In the genomic region with DNA sequence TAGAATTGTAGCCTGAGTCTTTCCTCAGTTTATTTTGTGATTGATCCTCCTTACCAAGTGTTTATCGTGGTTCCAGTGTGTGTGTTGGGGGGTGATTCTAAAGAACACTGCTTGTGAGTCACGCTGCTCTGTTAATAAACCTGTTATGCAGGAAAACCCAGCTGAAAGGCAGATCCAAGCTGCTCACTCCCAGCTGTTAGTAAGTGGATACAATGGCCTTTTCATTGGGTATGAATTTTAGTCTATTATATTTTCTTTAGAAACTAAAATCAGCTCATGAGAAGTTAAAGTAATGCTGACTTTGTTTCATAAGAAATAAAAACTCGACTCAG, we compare ENCODE assay signal across 8 cellular contexts. TPM values are rescaled to one million over a fixed set of nuclear protein-coding genes. Genes with fewer than 3 reads are reported as not detected.
DNase-seq lines count a peak whose midpoint lies in the region; ATAC-seq lines count a peak whose summit lies in the region.

No MANE protein-coding gene starts in this region.

- peak overlapping the region; percentile 86 for H3K9ac ChIP-seq in GM23248
- peak overlapping the region; percentile 89 for H3K9ac ChIP-seq in skeletal muscle satellite cell (ENCODE audit: low read depth, low read length)

- no peaks in the 10 kb centered on the region for H3K9me2 ChIP-seq in GM23248 (ENCODE audit: insufficient read depth)

- no peaks in the 10 kb centered on the region for H3K9me3 ChIP-seq in GM23248 (ENCODE audit: low read depth)
- no peaks in the 10 kb centered on the region for H3K9me3 ChIP-seq in skeletal muscle satellite cell (replicated peaks; ENCODE audit: low read length)

- H3K4me3 Mint-ChIP-seq in stimulated activated naive B cell treated with anti-CD40 and anti-IgM and Interleukin-4, amounts not matched to agents 10 μg/mL and 1 μg/mL and 100 μg/mL, for 72 hours = no peak overlapping the region
- no peak overlapping the region for H3K4me3 Mint-ChIP-seq in activated T-cell treated with anti-CD3 and anti-CD28 coated beads, Interleukin-2, amount 50 U/mL, for 24 hours

- no peaks in the 10 kb centered on the region for H4K20me1 ChIP-seq in GM23248 (ENCODE audit: insufficient read depth)

- WGBS in GM23248 (ENCODE audit: low coverage in 1 of 2, low lambda C conversion rate in 2 of 2, missing lambda C conversion rate in 2 of 2), 2 experiments = 19 to 24% methylated on average over 3 of the region's 3 CpGs

- peaks cover 9 to 13% of the 10 kb centered on the region in 2 donors for H3K27me3 Mint-ChIP-seq in stimulated activated naive B cell treated with anti-CD40 and anti-IgM and Interleukin-4, amounts not matched to agents 10 μg/mL and 1 μg/mL and 100 μg/mL, for 72 hours
- H3K27me3 Mint-ChIP-seq in activated T-cell treated with anti-CD3 and anti-CD28 coated beads, Interleukin-2, amount 50 U/mL, for 24 hours = no peaks in the 10 kb centered on the region

- no peaks in the 10 kb centered on the region for H3K4me1 Mint-ChIP-seq in stimulated activated naive B cell treated with anti-CD40 and anti-IgM and Interleukin-4, amounts not matched to agents 10 μg/mL and 1 μg/mL and 100 μg/mL, for 72 hours
- peaks cover 42% of the 10 kb centered on the region for H3K4me1 Mint-ChIP-seq in activated T-cell treated with anti-CD3 and anti-CD28 coated beads, Interleukin-2, amount 50 U/mL, for 24 hours (ENCODE audit: low read depth)

- H3K4me1 ChIP-seq in GM23248 (ENCODE audit: insufficient read depth) (peaks cover 29% of the 10 kb centered on the region), skeletal muscle satellite cell (ENCODE audit: control insufficient read depth, insufficient read depth, low read length) (peaks cover 47% of the 10 kb centered on the region)

- H2AFZ ChIP-seq in GM23248 = no peak overlapping the region

- no peaks in the 10 kb centered on the region for H3K79me2 ChIP-seq in GM23248 (ENCODE audit: insufficient read depth)

- H3K4me3 ChIP-seq in GM23248 (peak overlapping the region; percentile 62), skeletal muscle satellite cell (ENCODE audit: low read length) (peak overlapping the region; percentile 63)

- H3K4me2 ChIP-seq in GM23248 (ENCODE audit: unreplicated experiment) (peak overlapping the region; percentile 89), skeletal muscle satellite cell (ENCODE audit: low read length) (peak overlapping the region; percentile 84)

- H3K27me3 ChIP-seq in GM23248 (replicated peaks; ENCODE audit: insufficient read depth) = no peaks in the 10 kb centered on the region
- no peaks in the 10 kb centered on the region for H3K27me3 ChIP-seq in skeletal muscle satellite cell (ENCODE audit: control insufficient read depth, insufficient read depth, low read length)

- peak; percentile 93 for DNase-seq in GM23248
- peak; percentile 85 for DNase-seq in RPMI7951 (ENCODE audit: low read depth)
- DNase-seq in fibroblast of peridontal ligament (ENCODE audit: extremely low read depth) = peak; percentile 80
- no peak for DNase-seq in SKM-1 (lab: John Stamatoyannopoulos, UW; ENCODE audit: unreplicated experiment)
- DNase-seq in stimulated activated naive B cell treated with anti-CD40 and anti-IgM and Interleukin-4, amounts not matched to agents 10 μg/mL and 1 μg/mL and 100 μg/mL, for 72 hours = no peak
- no peak for DNase-seq in activated T-cell treated with anti-CD3 and anti-CD28 coated beads, Interleukin-2, amount 50 U/mL, for 24 hours

- H3K27ac Mint-ChIP-seq in stimulated activated naive B cell treated with anti-CD40 and anti-IgM and Interleukin-4, amounts not matched to agents 10 μg/mL and 1 μg/mL and 100 μg/mL, for 72 hours = no peak overlapping the region
- H3K27ac Mint-ChIP-seq in activated T-cell treated with anti-CD3 and anti-CD28 coated beads, Interleukin-2, amount 50 U/mL, for 24 hours = no peak overlapping the region

- ATAC-seq in HG03354 (IDR thresholded peaks at IDR 0.05; ENCODE audit: poor library complexity, severe bottlenecking, unreplicated experiment) = no peak
- ATAC-seq in stimulated activated naive B cell treated with anti-CD40 and anti-IgM and Interleukin-4, amounts not matched to agents 10 μg/mL and 1 μg/mL and 100 μg/mL, for 72 hours (replicated peaks) = no peak

- H3K36me3 Mint-ChIP-seq in stimulated activated naive B cell treated with anti-CD40 and anti-IgM and Interleukin-4, amounts not matched to agents 10 μg/mL and 1 μg/mL and 100 μg/mL, for 72 hours = no peaks in the 10 kb centered on the region
- no peaks in the 10 kb centered on the region for H3K36me3 Mint-ChIP-seq in activated T-cell treated with anti-CD3 and anti-CD28 coated beads, Interleukin-2, amount 50 U/mL, for 24 hours (ENCODE audit: low read depth)

- H3F3A ChIP-seq in GM23248 (ENCODE audit: insufficient read depth) = peaks cover 35% of the 10 kb centered on the region

- H3K27ac ChIP-seq in GM23248 = peak overlapping the region; percentile 99

- no peaks in the 10 kb centered on the region for H3K36me3 ChIP-seq in GM23248 (ENCODE audit: low read depth)
- H3K36me3 ChIP-seq in skeletal muscle satellite cell (ENCODE audit: insufficient read depth, low read length) = no peaks in the 10 kb centered on the region

- in situ Hi-C loops in GM23248 (cut with MboI) = no loop called here

- H3K9me3 Mint-ChIP-seq in stimulated activated naive B cell treated with anti-CD40 and anti-IgM and Interleukin-4, amounts not matched to agents 10 μg/mL and 1 μg/mL and 100 μg/mL, for 72 hours = no peaks in the 10 kb centered on the region
- H3K9me3 Mint-ChIP-seq in activated T-cell treated with anti-CD3 and anti-CD28 coated beads, Interleukin-2, amount 50 U/mL, for 24 hours = no peaks in the 10 kb centered on the region

RNA-seq across cellular contexts. Expression of gene DSTN, which starts 12.2 kb away (rescaled TPM):
- 338 and 360 TPM in 2 replicates for total RNA-seq in GM23248 (2014; rRNA removed; shearing (Covaris generic))
- 610 and 613 TPM in 2 replicates for polyA plus RNA-seq in GM23248 (2016; fragmentation: Nextera tagmentation; extraction: Ambion mirVana)
- total RNA-seq in RPMI7951 (2014; rRNA removed; shearing (Covaris generic)) = 541 and 689 TPM in 2 replicates
- 190 and 208 TPM in 2 replicates for total RNA-seq in skeletal muscle satellite cell (2012; rRNA removed)

RNA-seq across cellular contexts. Expression of gene BFSP1, which starts 26.5 kb away (rescaled TPM):
- total RNA-seq in GM23248 (2014; rRNA removed; shearing (Covaris generic)) = 0.25 and 0.32 TPM in 2 replicates
- 0.25 and 0.28 TPM in 2 replicates for polyA plus RNA-seq in GM23248 (2016; fragmentation: Nextera tagmentation; extraction: Ambion mirVana)
- total RNA-seq in RPMI7951 (2014; rRNA removed; shearing (Covaris generic)) = 3.0 and 5.0 TPM in 2 replicates
- 0.44 and 0.76 TPM in 2 replicates for total RNA-seq in skeletal muscle satellite cell (2012; rRNA removed)

Comparison
In these comparisons a context has a peak if more than half of its experiments do, and no peak if none do; other contexts are left out.
1. DNase-seq: peak in GM23248 (single experiment), RPMI7951 (single experiment) and fibroblast of peridontal ligament (single experiment); none in SKM-1 (single experiment), stimulated activated naive B cell treated with anti-CD40 and anti-IgM and Interleukin-4, amounts not matched to agents 10 μg/mL and 1 μg/mL and 100 μg/mL, for 72 hours (single experiment) and activated T-cell treated with anti-CD3 and anti-CD28 coated beads, Interleukin-2, amount 50 U/mL, for 24 hours (single experiment).